ENCODE assay signal across 8 cellular contexts in genomic region chr3:188954590-188955208, GRCh38.
A peak's percentile ranks its signal among the peaks of the same experiment; 100 is the strongest.
DNase-seq lines count a peak whose midpoint lies in the region; ATAC-seq, FAIRE-seq and TF ChIP-seq lines count a peak whose summit lies in the region.

No MANE protein-coding gene starts in this region.

- no peak overlapping the region for H3K4me3 ChIP-seq in bronchial epithelial cell (ENCODE audit: low read depth, low read length)
- no peak overlapping the region for H3K4me3 ChIP-seq in kidney epithelial cell (ENCODE audit: low read depth, low read length)

- H3K4me3 Mint-ChIP-seq in HFFc6 (no peak overlapping the region), WTC11 (no peak overlapping the region)

- ATAC-seq in WTC11 (peak; percentile 93), GM21717 (IDR thresholded peaks at IDR 0.05; ENCODE audit: unreplicated experiment) (no peak)

- no peak for FAIRE-seq in bronchial epithelial cell (lab: Jason Lieb, UNC)

- POLR2A ChIA-PET in WTC11 (lab: Charles Lee): interaction anchor here (0.8 to 2.2 kb wide), 4 partner anchors 1209 to 1216 kb away, joined by 3 to 12 read pairs (median 6); partner anchors contain the start of gene BCL6

- H3K27ac Mint-ChIP-seq in HFFc6: no peak overlapping the region
- no peak overlapping the region for H3K27ac Mint-ChIP-seq in WTC11

- H3K36me3 Mint-ChIP-seq in HFFc6 (ENCODE audit: low read depth) (no peaks in the 10 kb centered on the region), WTC11 (no peaks in the 10 kb centered on the region)

- H3K27me3 Mint-ChIP-seq in HFFc6 (ENCODE audit: insufficient read depth) (no peaks in the 10 kb centered on the region; the same call in 1 of the 2 replicates), WTC11 (ENCODE audit: low read depth) (no peaks in the 10 kb centered on the region)

- DNase-seq in COLO829 (ENCODE audit: low spot score) (peak; percentile 93), HFFc6 (peak; percentile 78), NCI-H2196 (lab: John Stamatoyannopoulos, UW; ENCODE audit: unreplicated experiment) (peak; percentile 98), WTC11 (ENCODE audit: low spot score) (peak; percentile 83), bronchial epithelial cell (ENCODE audit: low read depth) (peak; percentile 70), kidney epithelial cell (ENCODE audit: low read depth) (no peak)
- peak; percentile 78 to 88 for DNase-seq in stimulated activated CD4-positive, alpha-beta T cell treated with anti-CD3 and anti-CD28 coated beads, Interleukin-2, amount 100 ng/mL, for 24 hours

- H3K4me1 Mint-ChIP-seq in HFFc6 (ENCODE audit: low read depth) (peaks cover 63% of the 10 kb centered on the region), WTC11 (peaks cover 11% of the 10 kb centered on the region)

- CTCF ChIA-PET in WTC11 (lab: Charles Lee): interaction anchor here (0.6 to 4.1 kb wide), 35 partner anchors 16 to 1275 kb away, joined by 3 to 132 read pairs (median 4); partner anchors contain the start of gene BCL6

- peak; percentile 100 for TF ChIP-seq CTCF in HFFc6 (IDR thresholded peaks at IDR 0.05)
- TF ChIP-seq CTCF in WTC11 (IDR thresholded peaks at IDR 0.05): peak; percentile 95
- peak; percentile 88 for TF ChIP-seq CTCF in bronchial epithelial cell (IDR thresholded peaks at IDR 0.05; ENCODE audit: insufficient read depth, low read length, severe bottlenecking)
- peak; percentile 93 for TF ChIP-seq CTCF in kidney epithelial cell (IDR thresholded peaks at IDR 0.05; ENCODE audit: insufficient read depth, low read length, poor library complexity, severe bottlenecking)

- H3K27me3 ChIP-seq in bronchial epithelial cell (ENCODE audit: control insufficient read depth, insufficient read depth, low read length) (no peaks in the 10 kb centered on the region), kidney epithelial cell (ENCODE audit: control insufficient read depth, insufficient read depth, low read length) (no peaks in the 10 kb centered on the region)

- H3K36me3 ChIP-seq in bronchial epithelial cell (ENCODE audit: control insufficient read depth, insufficient read depth, low read length) (no peaks in the 10 kb centered on the region), kidney epithelial cell (ENCODE audit: control insufficient read depth, insufficient read depth, low read length) (no peaks in the 10 kb centered on the region)

- H3K9me3 Mint-ChIP-seq in HFFc6: no peaks in the 10 kb centered on the region
- H3K9me3 Mint-ChIP-seq in WTC11: no peaks in the 10 kb centered on the region

TF ChIP-seq in WTC11, 78 proteins besides CTCF, POLR2A, EP300 and RAD21:
- TF ChIP-seq CBFB (CRISPR knock-in tag; IDR thresholded peaks at IDR 0.05; ENCODE audit: low read depth): no peak
- TF ChIP-seq ZNF219 (CRISPR knock-in tag; IDR thresholded peaks at IDR 0.05; ENCODE audit: borderline replicate concordance): no peak
TF ChIP-seq in WTC11: peak in this region for 0.
